In the genomic region with DNA sequence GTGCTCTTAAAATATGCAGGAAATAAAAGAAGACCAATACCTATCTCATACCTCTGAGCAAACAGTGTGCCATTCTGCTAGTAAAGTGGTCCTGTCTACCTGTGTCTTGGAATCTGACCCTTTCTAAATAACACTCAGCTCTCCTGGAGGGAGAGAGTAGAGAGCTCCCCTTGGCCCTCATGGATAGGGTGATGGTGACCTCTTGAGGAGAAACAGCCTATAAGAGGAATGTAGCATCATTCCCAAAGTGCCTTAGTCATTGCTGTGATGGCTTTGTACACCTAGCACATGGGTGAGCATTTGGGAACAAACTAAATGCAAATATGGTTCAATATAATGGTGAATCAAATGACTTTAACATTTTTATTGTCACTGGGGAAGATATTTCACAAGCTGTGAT, we compare ENCODE assay signal across 18 cellular contexts. TPM values are rescaled to one million over a fixed set of nuclear protein-coding genes. Genes with fewer than 3 reads are reported as not detected.
DNase-seq lines count a peak whose midpoint lies in the region; ATAC-seq and TF ChIP-seq lines count a peak whose summit lies in the region.
"Had no signal": no experiment of that assay in that cellular context is flagged by ENCODE, and none has a peak within 500 bp of the region (broad histone marks: within the 10 kb centered on the region; RNA-seq: fewer than 3 reads in every experiment).

No MANE protein-coding gene starts in this region.

- H3K4ac ChIP-seq in mesendoderm (ENCODE audit: low read depth, low read length) = no peak overlapping the region

- no peaks in the 10 kb centered on the region for H3K9me3 ChIP-seq in OCI-LY7 (ENCODE audit: low read length)
- H3K9me3 ChIP-seq: neutrophil, testis had no signal

- no peaks in the 10 kb centered on the region for H3K79me1 ChIP-seq in mesendoderm (ENCODE audit: low read length)

- H3K9ac ChIP-seq in mesendoderm (ENCODE audit: low read length) = no peak overlapping the region

- H3K4me3 ChIP-seq in mesendoderm (ENCODE audit: low read length) (no peak overlapping the region), OCI-LY7 (ENCODE audit: low read depth, low read length, poor library complexity, severe bottlenecking) (no peak overlapping the region)
- H3K4me3 ChIP-seq: smooth muscle cell, testis had no signal

- no peak overlapping the region for H2AK5ac ChIP-seq in mesendoderm (ENCODE audit: low read length)

- H3K36me3 ChIP-seq in mesendoderm (ENCODE audit: control insufficient read depth, insufficient read depth, low read length) (no peaks in the 10 kb centered on the region), OCI-LY7 (ENCODE audit: insufficient read depth, low read length) (no peaks in the 10 kb centered on the region)
- H3K36me3 ChIP-seq: neutrophil had no signal

- no peak overlapping the region for H3K23ac ChIP-seq in mesendoderm (ENCODE audit: low read length)

- intact Hi-C loops in Calu3 (cut with micrococcal nuclease; ENCODE audit: unreplicated experiment) = loop anchor here (1.0 to 5.0 kb wide), 4 partner anchors 130 to 311 kb away; partner anchors contain the start of gene C3orf49
- intact Hi-C loops in OCI-LY7 (cut with micrococcal nuclease; ENCODE audit: unreplicated experiment) = no loop called here

- ATAC-seq in WTC11 = peak; percentile 96
- no peak for ATAC-seq in activated T-cell treated with anti-CD3 and anti-CD28 coated beads, Interleukin-2, amount 50 U/mL, for 4 hours

- H3K9me3 Mint-ChIP-seq in Calu3 (ENCODE audit: low read depth, unreplicated experiment) (no peaks in the 10 kb centered on the region), WTC11 (no peaks in the 10 kb centered on the region)
- H3K9me3 Mint-ChIP-seq in activated T-cell treated with anti-CD3 and anti-CD28 coated beads, Interleukin-2, amount 50 U/mL, for 4 hours = no peaks in the 10 kb centered on the region
- H3K9me3 Mint-ChIP-seq: activated T-helper 2 cell treated with anti-CD3 and anti-CD28 coated beads, Interferon-gamma antibody, Interleukin-2, Interleukin-4, amounts not matched to agents 10 μg/mL and 5 μg/mL and 100 μg/mL, durations not matched to agents 14 hours and 24 hours and 36 hours; T-helper 2 cell treated with Interferon-gamma antibody and Interleukin-4, amounts not matched to agents 5 μg/mL and 100 μg/mL, for 36 hours had no signal

- H4K8ac ChIP-seq in mesendoderm (ENCODE audit: low read depth, low read length) = no peak overlapping the region

- BruUV-seq in Calu3 (replicated peaks; lab: Mats Ljungman, UMichigan) (no TSS peak), OCI-LY7 (replicated peaks; lab: Mats Ljungman, UMichigan) (no TSS peak)

- H3K56ac ChIP-seq in mesendoderm (ENCODE audit: low read length) = no peak overlapping the region

- H2BK5ac ChIP-seq in mesendoderm (ENCODE audit: low read length) = no peak overlapping the region

- no peak overlapping the region for H3K4me2 ChIP-seq in mesendoderm (ENCODE audit: low read length)
- H3K4me2 ChIP-seq in OCI-LY7 (ENCODE audit: low read length) = no peak overlapping the region
- H3K4me2 ChIP-seq: smooth muscle cell had no signal

- TF ChIP-seq CTCF in Calu3 (IDR thresholded peaks at IDR 0.05; ENCODE audit: unreplicated experiment) = no peak
- no peak for TF ChIP-seq CTCF in WTC11 (IDR thresholded peaks at IDR 0.05)
- no peak for TF ChIP-seq CTCF in OCI-LY7 (conservative IDR thresholded peaks at IDR 0.05; ENCODE audit: low read length)

- H3K27ac ChIP-seq in mesendoderm (ENCODE audit: low read depth, low read length) (no peak overlapping the region), OCI-LY7 (ENCODE audit: low read depth, low read length, poor library complexity, severe bottlenecking) (no peak overlapping the region)
- H3K27ac ChIP-seq: neutrophil, testis had no signal

- H3K79me2 ChIP-seq in mesendoderm (ENCODE audit: control insufficient read depth, insufficient read depth, low read length) = no peaks in the 10 kb centered on the region
- no peaks in the 10 kb centered on the region for H3K79me2 ChIP-seq in OCI-LY7 (ENCODE audit: insufficient read depth, low read depth, low read length)

- H3K27ac Mint-ChIP-seq in Calu3 (ENCODE audit: unreplicated experiment) (no peak overlapping the region), WTC11 (no peak overlapping the region)
- H3K27ac Mint-ChIP-seq: activated T-helper 2 cell treated with anti-CD3 and anti-CD28 coated beads, Interferon-gamma antibody, Interleukin-2, Interleukin-4, amounts not matched to agents 10 μg/mL and 5 μg/mL and 100 μg/mL, durations not matched to agents 14 hours and 24 hours and 36 hours; T-helper 2 cell treated with Interferon-gamma antibody and Interleukin-4, amounts not matched to agents 5 μg/mL and 100 μg/mL, for 36 hours had no signal

- H3K4me3 Mint-ChIP-seq in Calu3 (ENCODE audit: low read depth, unreplicated experiment) (no peak overlapping the region), WTC11 (no peak overlapping the region)
- no peak overlapping the region for H3K4me3 Mint-ChIP-seq in activated T-cell treated with anti-CD3 and anti-CD28 coated beads, Interleukin-2, amount 50 U/mL, for 4 hours
- H3K4me3 Mint-ChIP-seq: T-helper 2 cell treated with Interferon-gamma antibody and Interleukin-4, amounts not matched to agents 5 μg/mL and 100 μg/mL, for 36 hours had no signal

- POLR2A ChIA-PET in WTC11 (lab: Charles Lee) (no interaction called here), OCI-LY7 (lab: Charles Lee) (no interaction called here)

- CTCF ChIA-PET in Calu3 (lab: Charles Lee) = interaction anchor here (0.7 to 2.0 kb wide), 6 partner anchors 130 to 312 kb away, joined by 3 to 17 read pairs (median 4); partner anchors contain the start of gene C3orf49
- CTCF ChIA-PET in WTC11 (lab: Charles Lee) = interaction anchor here (0.6 to 4.9 kb wide), 20 partner anchors 11 to 384 kb away, joined by 3 to 57 read pairs (median 4); partner anchors contain the start of genes C3orf49 and SYNPR
- CTCF ChIA-PET in OCI-LY7 (lab: Charles Lee; ENCODE audit: unreplicated experiment) = no interaction called here

- H4K5ac ChIP-seq in mesendoderm (ENCODE audit: low read length) = no peak overlapping the region

- no peak overlapping the region for H3K18ac ChIP-seq in mesendoderm (ENCODE audit: low read length)

- H3K4me1 ChIP-seq in mesendoderm (ENCODE audit: control insufficient read depth, low read depth, low read length) (no peaks in the 10 kb centered on the region), OCI-LY7 (ENCODE audit: insufficient read depth, low read length, poor library complexity, severe bottlenecking) (no peaks in the 10 kb centered on the region)
- H3K4me1 ChIP-seq: testis had no signal

- H2AFZ ChIP-seq in OCI-LY7 (ENCODE audit: low read length) = no peak overlapping the region

- H3K4me1 Mint-ChIP-seq in Calu3 (ENCODE audit: low read depth, unreplicated experiment) (no peaks in the 10 kb centered on the region), WTC11 (peaks cover 9% of the 10 kb centered on the region)
- H3K4me1 Mint-ChIP-seq in activated T-cell treated with anti-CD3 and anti-CD28 coated beads, Interleukin-2, amount 50 U/mL, for 4 hours (ENCODE audit: low read depth) = no peaks in the 10 kb centered on the region

- no peaks in the 10 kb centered on the region for H3K9me2 ChIP-seq in OCI-LY7 (ENCODE audit: insufficient read depth, low read length)

- no peak overlapping the region for H2BK15ac ChIP-seq in mesendoderm (replicated peaks; ENCODE audit: low read depth)

- no peaks in the 10 kb centered on the region for H4K20me1 ChIP-seq in OCI-LY7 (ENCODE audit: insufficient read depth, low read length)

- H3K27me3 ChIP-seq in mesendoderm (ENCODE audit: insufficient read depth, low read length, poor library complexity) = no peaks in the 10 kb centered on the region
- H3K27me3 ChIP-seq: neutrophil, testis had no signal

- DNase-seq in Calu3 = peak; percentile 35
- peak; percentile 31 for DNase-seq in HT-29 (ENCODE audit: low spot score)
- DNase-seq in WTC11 (ENCODE audit: low spot score) = peak; percentile 21
- DNase-seq in mesendoderm = peak; percentile 77
- no peak for DNase-seq in OCI-LY7 (ENCODE audit: low spot score)
- DNase-seq in NCI-H774 (lab: John Stamatoyannopoulos, UW) = no peak
- DNase-seq in activated T-cell treated with anti-CD3 and anti-CD28 coated beads, Interleukin-2, amount 50 U/mL, for 4 hours = no peak
- DNase-seq: activated CD4-positive, alpha-beta T cell treated with anti-CD3 and anti-CD28 coated beads, Interleukin-2, amount 50 U/mL, for 4 hours; DND-41; effector CD4-positive, alpha-beta T cell; NCI-H2029; OCI-M1; testis had no signal

- H3K27me3 Mint-ChIP-seq in Calu3 (ENCODE audit: unreplicated experiment) (no peaks in the 10 kb centered on the region), WTC11 (ENCODE audit: low read depth) (no peaks in the 10 kb centered on the region)
- H3K27me3 Mint-ChIP-seq in activated T-cell treated with anti-CD3 and anti-CD28 coated beads, Interleukin-2, amount 50 U/mL, for 4 hours (ENCODE audit: low read depth) = peaks cover 2% of the 10 kb centered on the region

- H3K36me3 Mint-ChIP-seq in Calu3 (ENCODE audit: insufficient read depth, unreplicated experiment) (no peaks in the 10 kb centered on the region), WTC11 (no peaks in the 10 kb centered on the region)
- no peaks in the 10 kb centered on the region for H3K36me3 Mint-ChIP-seq in activated T-cell treated with anti-CD3 and anti-CD28 coated beads, Interleukin-2, amount 50 U/mL, for 4 hours (ENCODE audit: insufficient read depth)

- no peak overlapping the region for H2BK120ac ChIP-seq in mesendoderm (ENCODE audit: low read depth, low read length)

TF ChIP-seq in WTC11, 78 proteins besides CTCF, POLR2A, EP300 and RAD21 (continues in another document):
- TF ChIP-seq ZNF416 (CRISPR knock-in tag; IDR thresholded peaks at IDR 0.05) (no peak), ZNF396 (CRISPR knock-in tag; IDR thresholded peaks at IDR 0.05; ENCODE audit: borderline replicate concordance) (no peak), MAX (CRISPR knock-in tag; IDR thresholded peaks at IDR 0.05) (no peak)

RNA-seq across cellular contexts. Expression of gene SNTN, which starts 10.0 kb away (rescaled TPM):
- total RNA-seq in Calu3 (2022) (0.29 TPM in 1 of 2 replicates, not detected in the other), WTC11 (2021) (not detected in 3 replicates), OCI-LY7 (2022) (not detected in 2 replicates)
- total RNA-seq in HT-29 (2014; rRNA removed; shearing (Covaris generic)) = not detected in 2 replicates
- 0.06 TPM for polyA plus RNA-seq in mesendoderm (2013, experiment 1 of 2)
- 0.03 TPM for polyA plus RNA-seq in mesendoderm (2013, experiment 2 of 2)
- total RNA-seq in OCI-LY7 (2014; rRNA removed; shearing (Covaris generic)) = not detected in 2 replicates
- total RNA-seq in activated T-cell treated with anti-CD3 and anti-CD28 coated beads, Interleukin-2, amount 50 U/mL, for 4 hours = not detected
- total RNA-seq: activated T-helper 2 cell treated with anti-CD3 and anti-CD28 coated beads, Interferon-gamma antibody, Interleukin-2, Interleukin-4, amounts not matched to agents 10 μg/mL and 5 μg/mL and 100 μg/mL, durations not matched to agents 14 hours and 24 hours and 36 hours; lower leg skin; smooth muscle cell; testis had no signal
- polyA plus RNA-seq: smooth muscle cell had no signal

Comparison
In these comparisons a context has a peak if more than half of its experiments do, and no peak if none do; other contexts are left out.
1. DNase-seq: peak in Calu3 (single experiment), HT-29 (single experiment), WTC11 (single experiment) and mesendoderm (single experiment); none in OCI-LY7 (single experiment), NCI-H774 (single experiment) and activated T-cell treated with anti-CD3 and anti-CD28 coated beads, Interleukin-2, amount 50 U/mL, for 4 hours (single experiment).